16 cellular contexts compared by ENCODE assay signal in genomic region chr21:34574984-34575529, GRCh38. TPM values are rescaled to one million over a fixed set of nuclear protein-coding genes. Genes with fewer than 3 reads are reported as not detected.
DNase-seq lines count a peak whose midpoint lies in the region; ATAC-seq and TF ChIP-seq lines count a peak whose summit lies in the region.
"Had no signal": no experiment of that assay in that cellular context is flagged by ENCODE, and none has a peak within 500 bp of the region (broad histone marks: within the 10 kb centered on the region; RNA-seq: fewer than 3 reads in every experiment).

No MANE protein-coding gene starts in this region.

- H3K27ac ChIP-seq in RWPE2 (ENCODE audit: poor library complexity, severe bottlenecking) = peak overlapping the region; percentile 33
- H3K27ac ChIP-seq: 22Rv1; BLaER1 treated with 17β-estradiol and CSF1 and Interleukin-3, amounts not matched to agents 10 nM and 100 nM had no signal

- H3K36me3 ChIP-seq in RWPE2 (ENCODE audit: low read depth) = no peaks in the 10 kb centered on the region

- ATAC-seq in RWPE2 (ENCODE audit: low read depth) = no peak
- ATAC-seq in stimulated activated effector memory CD8-positive, alpha-beta T cell treated with anti-CD3 and anti-CD28 coated beads, Interleukin-12 subunit alpha, Interleukin-12 subunit beta, amount 100 ng/mL, for 72 hours = peak; percentile 27
- no peak for ATAC-seq in stimulated activated memory B cell treated with anti-CD40 and anti-IgM and Interleukin-4, amounts not matched to agents 10 μg/mL and 1 μg/mL and 100 μg/mL, for 72 hours

- DNase-seq in DMS 273 (lab: John Stamatoyannopoulos, UW; ENCODE audit: unreplicated experiment) = peak; percentile 55
- DNase-seq in DMS 273 treated with DMSO at 0.1 percent for 48 hours (lab: John Stamatoyannopoulos, UW) = no peak
- DNase-seq in RWPE2 (ENCODE audit: low spot score) = no peak
- peak; percentile 47 to 48 (median 47) for DNase-seq in immature natural killer cell
- no peak for DNase-seq in stimulated activated effector memory CD8-positive, alpha-beta T cell treated with anti-CD3 and anti-CD28 coated beads, Interleukin-12 subunit alpha, Interleukin-12 subunit beta, amount 100 ng/mL, for 72 hours (ENCODE audit: low spot score in 2 of 2)
- DNase-seq in activated CD4-positive, alpha-beta T cell treated with anti-CD3 and anti-CD28 coated beads, Interleukin-2, amount 50 U/mL, for 4 hours = no peak
- DNase-seq in nephron progenitor cell = no peak
- DNase-seq: DMS153, H7, NCI-H1436 treated with DMSO at 0.1 percent for 48 hours, NCI-H345, NCI-H526 treated with DMSO at 0.1 percent for 48 hours, SHP77 had no signal

- H3K36me3 Mint-ChIP-seq in immature natural killer cell (peaks cover 0 to 15% (median 3%) of the 10 kb centered on the region in 3 donors), nephron progenitor cell (ENCODE audit: low read depth) (no peaks in the 10 kb centered on the region)
- H3K36me3 Mint-ChIP-seq in stimulated activated effector memory CD8-positive, alpha-beta T cell treated with anti-CD3 and anti-CD28 coated beads, Interleukin-12 subunit alpha, Interleukin-12 subunit beta, amount 100 ng/mL, for 72 hours = no peaks in the 10 kb centered on the region
- peaks cover 30% of the 10 kb centered on the region for H3K36me3 Mint-ChIP-seq in stimulated activated memory B cell treated with anti-CD40 and anti-IgM and Interleukin-4, amounts not matched to agents 10 μg/mL and 1 μg/mL and 100 μg/mL, for 72 hours

- H3K27me3 Mint-ChIP-seq in immature natural killer cell (ENCODE audit: low read depth in 3 of 3) (peaks cover 2 to 7% (median 3%) of the 10 kb centered on the region in 3 donors), nephron progenitor cell (ENCODE audit: low read depth, poor library complexity) (peaks cover 4% of the 10 kb centered on the region)
- H3K27me3 Mint-ChIP-seq in stimulated activated memory B cell treated with anti-CD40 and anti-IgM and Interleukin-4, amounts not matched to agents 10 μg/mL and 1 μg/mL and 100 μg/mL, for 72 hours = no peaks in the 10 kb centered on the region

- H3K9me3 ChIP-seq in RWPE2 (ENCODE audit: severe bottlenecking) = no peaks in the 10 kb centered on the region

- peaks cover 21% of the 10 kb centered on the region for H3K4me1 ChIP-seq in RWPE2 (ENCODE audit: insufficient read depth, poor library complexity, severe bottlenecking)

- H3K4me1 Mint-ChIP-seq in immature natural killer cell = peaks cover 29 to 34% of the 10 kb centered on the region in 2 donors
- H3K4me1 Mint-ChIP-seq in stimulated activated effector memory CD8-positive, alpha-beta T cell treated with anti-CD3 and anti-CD28 coated beads, Interleukin-12 subunit alpha, Interleukin-12 subunit beta, amount 100 ng/mL, for 72 hours = peaks cover 27% of the 10 kb centered on the region
- no peaks in the 10 kb centered on the region for H3K4me1 Mint-ChIP-seq in stimulated activated memory B cell treated with anti-CD40 and anti-IgM and Interleukin-4, amounts not matched to agents 10 μg/mL and 1 μg/mL and 100 μg/mL, for 72 hours
- H3K4me1 Mint-ChIP-seq in nephron progenitor cell = peaks cover 2% of the 10 kb centered on the region

- TF ChIP-seq CTCF in RWPE2 (IDR thresholded peaks at IDR 0.05; ENCODE audit: poor library complexity, severe bottlenecking) (no peak), nephron progenitor cell (IDR thresholded peaks at IDR 0.05) (no peak)

- peak overlapping the region in 4 of 5 donors; percentile 6 to 34 (median 24) for H3K4me3 Mint-ChIP-seq in immature natural killer cell
- H3K4me3 Mint-ChIP-seq in stimulated activated effector memory CD8-positive, alpha-beta T cell treated with anti-CD3 and anti-CD28 coated beads, Interleukin-12 subunit alpha, Interleukin-12 subunit beta, amount 100 ng/mL, for 72 hours = no peak overlapping the region
- H3K4me3 Mint-ChIP-seq in stimulated activated memory B cell treated with anti-CD40 and anti-IgM and Interleukin-4, amounts not matched to agents 10 μg/mL and 1 μg/mL and 100 μg/mL, for 72 hours = no peak overlapping the region
- H3K4me3 Mint-ChIP-seq in nephron progenitor cell = no peak overlapping the region

- H3K9me3 Mint-ChIP-seq in immature natural killer cell = peaks cover 0 to 2% (median 0%) of the 10 kb centered on the region in 6 donors
- H3K9me3 Mint-ChIP-seq in stimulated activated effector memory CD8-positive, alpha-beta T cell treated with anti-CD3 and anti-CD28 coated beads, Interleukin-12 subunit alpha, Interleukin-12 subunit beta, amount 100 ng/mL, for 72 hours = peaks cover 4% of the 10 kb centered on the region
- peaks cover 13% of the 10 kb centered on the region for H3K9me3 Mint-ChIP-seq in stimulated activated memory B cell treated with anti-CD40 and anti-IgM and Interleukin-4, amounts not matched to agents 10 μg/mL and 1 μg/mL and 100 μg/mL, for 72 hours
- no peaks in the 10 kb centered on the region for H3K9me3 Mint-ChIP-seq in nephron progenitor cell

- no peak overlapping the region for H3K27ac Mint-ChIP-seq in immature natural killer cell
- H3K27ac Mint-ChIP-seq in stimulated activated effector memory CD8-positive, alpha-beta T cell treated with anti-CD3 and anti-CD28 coated beads, Interleukin-12 subunit alpha, Interleukin-12 subunit beta, amount 100 ng/mL, for 72 hours = no peak overlapping the region
- no peak overlapping the region for H3K27ac Mint-ChIP-seq in stimulated activated memory B cell treated with anti-CD40 and anti-IgM and Interleukin-4, amounts not matched to agents 10 μg/mL and 1 μg/mL and 100 μg/mL, for 72 hours
- H3K27ac Mint-ChIP-seq in nephron progenitor cell = no peak overlapping the region

- no peaks in the 10 kb centered on the region for H3K27me3 ChIP-seq in RWPE2 (ENCODE audit: insufficient read depth, poor library complexity, severe bottlenecking)
- H3K27me3 ChIP-seq: BLaER1 treated with 17β-estradiol and CSF1 and Interleukin-3, amounts not matched to agents 10 nM and 100 nM had no signal

- no peak overlapping the region for H3K4me3 ChIP-seq in RWPE2 (ENCODE audit: severe bottlenecking)
- H3K4me3 ChIP-seq: BLaER1 treated with 17β-estradiol and CSF1 and Interleukin-3, amounts not matched to agents 10 nM and 100 nM had no signal

RNA-seq across cellular contexts. Expression of gene RCAN1, which starts 39.9 kb away (rescaled TPM):
- 10 to 100 TPM; 14.2 to 24.6 (median 17.5) TPM for polyA plus RNA-seq in immature natural killer cell

Comparison
In these comparisons a context has a peak if more than half of its experiments do, and no peak if none do; other contexts are left out.
1. DNase-seq: peak in DMS 273 (single experiment) and immature natural killer cell (3 of 3); none in DMS 273 treated with DMSO at 0.1 percent for 48 hours (single experiment), RWPE2 (single experiment), stimulated activated effector memory CD8-positive, alpha-beta T cell treated with anti-CD3 and anti-CD28 coated beads, Interleukin-12 subunit alpha, Interleukin-12 subunit beta, amount 100 ng/mL, for 72 hours (0 of 2), activated CD4-positive, alpha-beta T cell treated with anti-CD3 and anti-CD28 coated beads, Interleukin-2, amount 50 U/mL, for 4 hours (0 of 2) and nephron progenitor cell (single experiment).
2. H3K4me3 Mint-ChIP-seq: peak in immature natural killer cell (4 of 5); none in stimulated activated effector memory CD8-positive, alpha-beta T cell treated with anti-CD3 and anti-CD28 coated beads, Interleukin-12 subunit alpha, Interleukin-12 subunit beta, amount 100 ng/mL, for 72 hours (single experiment), stimulated activated memory B cell treated with anti-CD40 and anti-IgM and Interleukin-4, amounts not matched to agents 10 μg/mL and 1 μg/mL and 100 μg/mL, for 72 hours (single experiment) and nephron progenitor cell (single experiment).